ENCODE assay signal across 21 cellular contexts in genomic region chr12:116264525-116265070, GRCh38. TPM values are rescaled to one million over a fixed set of nuclear protein-coding genes. Genes with fewer than 3 reads are reported as not detected.
A peak's percentile ranks its signal among the peaks of the same experiment; 100 is the strongest.
DNase-seq lines count a peak whose midpoint lies in the region; ATAC-seq, FAIRE-seq and TF ChIP-seq lines count a peak whose summit lies in the region.
"Had no signal": no experiment of that assay in that cellular context is flagged by ENCODE, and none has a peak within 500 bp of the region (broad histone marks: within the 10 kb centered on the region; RNA-seq: fewer than 3 reads in every experiment).

No MANE protein-coding gene starts in this region.

- no peaks in the 10 kb centered on the region for H3K9me3 ChIP-seq in A549
- no peaks in the 10 kb centered on the region for H3K9me3 ChIP-seq in CD8-positive, alpha-beta T cell (ENCODE audit: low read length)
- no peaks in the 10 kb centered on the region for H3K9me3 ChIP-seq in mucosa of descending colon
- H3K9me3 ChIP-seq: MG63, vagina had no signal

- peaks cover 45% of the 10 kb centered on the region for H3K4me1 Mint-ChIP-seq in CD8-positive, alpha-beta T cell (ENCODE audit: low read depth)
- peaks cover 35% of the 10 kb centered on the region for H3K4me1 Mint-ChIP-seq in activated naive CD8-positive, alpha-beta T cell treated with anti-CD3 and anti-CD28 coated beads, Interleukin-2, amount 50 U/mL, for 24 hours

- CTCF ChIA-PET in A549 (lab: Yijun Ruan, JAX), result interaction anchor here (0.7 to 1.1 kb wide), 2 partner anchors 29 to 85 kb away, joined by 3 to 4 read pairs; no protein-coding TSS in a partner anchor
- CTCF ChIA-PET in CD8-positive, alpha-beta T cell (lab: Charles Lee), result interaction anchor here (1.0 kb wide), 1 partner anchor 12 kb away, joined by 4 read pairs; no protein-coding TSS in a partner anchor

- H3K4me3 ChIP-seq in A549 (no peak overlapping the region), mesendoderm (ENCODE audit: low read length) (no peak overlapping the region), mucosa of descending colon (no peak overlapping the region)
- H3K4me3 ChIP-seq in CD8-positive, alpha-beta T cell (ENCODE audit: low read depth, low read length), result no peak overlapping the region
- H3K4me3 ChIP-seq: MG63, vagina had no signal

- H3K27ac Mint-ChIP-seq in CD8-positive, alpha-beta T cell, result peak overlapping the region; percentile 78
- H3K27ac Mint-ChIP-seq in activated naive CD8-positive, alpha-beta T cell treated with anti-CD3 and anti-CD28 coated beads, Interleukin-2, amount 50 U/mL, for 24 hours, result peak overlapping the region; percentile 4
- H3K27ac Mint-ChIP-seq: T-helper 1 cell treated with Interleukin-12 subunit alpha and Interleukin-12 subunit beta and Interleukin-4 antibody, amounts not matched to agents 30 μg/mL and 1 μg/mL, for 36 hours had no signal

- DNase-seq in A549 (ENCODE audit: low read depth in 1 of 2, low spot score in 1 of 2), result no peak
- no peak for DNase-seq in CD8-positive, alpha-beta T cell
- no peak for DNase-seq in activated naive CD8-positive, alpha-beta T cell treated with anti-CD3 and anti-CD28 coated beads, Interleukin-2, amount 50 U/mL, for 24 hours
- DNase-seq in mesendoderm, result peak; percentile 60
- no peak for DNase-seq in NCI-H1092 treated with DMSO at 0.1 percent for 48 hours (lab: John Stamatoyannopoulos, UW)
- DNase-seq in superior temporal gyrus (ENCODE audit: extremely low spot score), result no peak
- DNase-seq in mucosa of descending colon, result no peak
- DNase-seq: left cardiac atrium; MG63; midbrain; NCI-H748 treated with DMSO at 0.1 percent for 48 hours; retina; SIG-M5; stimulated activated CD8-positive, alpha-beta memory T cell treated with anti-CD3 and anti-CD28 coated beads, Interleukin-4, amount 100 ng/mL, for 48 hours had no signal

- H3K27me3 ChIP-seq in CD8-positive, alpha-beta T cell (ENCODE audit: insufficient read depth, low read length), result no peaks in the 10 kb centered on the region
- H3K27me3 ChIP-seq in mesendoderm (ENCODE audit: insufficient read depth, low read length, poor library complexity), result no peaks in the 10 kb centered on the region
- H3K27me3 ChIP-seq: MG63, vagina had no signal

- no peak overlapping the region for H4K5ac ChIP-seq in mesendoderm (ENCODE audit: low read length)

- H3K27me3 Mint-ChIP-seq in CD8-positive, alpha-beta T cell (ENCODE audit: low read depth), result no peaks in the 10 kb centered on the region
- H3K27me3 Mint-ChIP-seq in activated naive CD8-positive, alpha-beta T cell treated with anti-CD3 and anti-CD28 coated beads, Interleukin-2, amount 50 U/mL, for 24 hours, result no peaks in the 10 kb centered on the region

- no peaks in the 10 kb centered on the region for H3K36me3 Mint-ChIP-seq in CD8-positive, alpha-beta T cell
- no peaks in the 10 kb centered on the region for H3K36me3 Mint-ChIP-seq in activated naive CD8-positive, alpha-beta T cell treated with anti-CD3 and anti-CD28 coated beads, Interleukin-2, amount 50 U/mL, for 24 hours (ENCODE audit: low read depth)

- H3K18ac ChIP-seq in mesendoderm (ENCODE audit: low read length), result no peak overlapping the region

- peak overlapping the region; percentile 73 for H3K4me2 ChIP-seq in A549
- H3K4me2 ChIP-seq in mesendoderm (ENCODE audit: low read length), result no peak overlapping the region

- H2BK5ac ChIP-seq in mesendoderm (ENCODE audit: low read length), result no peak overlapping the region

- no peak for TF ChIP-seq RAD21 in A549 (conservative IDR thresholded peaks at IDR 0.05 in 1 of 2, IDR thresholded peaks at IDR 0.05 in 1 of 2)

- ATAC-seq in A549 (no peak), GM18870 (IDR thresholded peaks at IDR 0.05; ENCODE audit: unreplicated experiment) (no peak), mucosa of descending colon (no peak)
- ATAC-seq in CD8-positive, alpha-beta T cell, result no peak
- no peak for ATAC-seq in activated naive CD8-positive, alpha-beta T cell treated with anti-CD3 and anti-CD28 coated beads, Interleukin-2, amount 50 U/mL, for 24 hours
- ATAC-seq: left cardiac atrium had no signal

- WGBS in A549 (ENCODE audit: missing lambda C conversion rate), result 89% methylated on average over 2 of the region's 2 CpGs
- WGBS in mesendoderm (ENCODE audit: extremely low coverage, insufficient coverage, low lambda C conversion rate), result no CpG with 5 or more reads among the region's 2 CpGs

- peaks cover 79% of the 10 kb centered on the region for H3K79me2 ChIP-seq in mesendoderm (ENCODE audit: control insufficient read depth, insufficient read depth, low read length)

- no peak overlapping the region for H2AK5ac ChIP-seq in mesendoderm (ENCODE audit: low read length)

- H3K4me1 ChIP-seq in A549 (peaks cover 100% of the 10 kb centered on the region), mesendoderm (ENCODE audit: control insufficient read depth, low read depth, low read length) (peaks cover 13% of the 10 kb centered on the region), mucosa of descending colon (ENCODE audit: low read depth) (peaks cover 17% of the 10 kb centered on the region)
- peaks cover 71% of the 10 kb centered on the region for H3K4me1 ChIP-seq in CD8-positive, alpha-beta T cell (ENCODE audit: insufficient read depth, low read length)

- FAIRE-seq in A549 (lab: Jason Lieb, UNC), result no peak
- FAIRE-seq: bronchial epithelial cell, frontal cortex had no signal

- peak overlapping the region; percentile 2 for H3K4me3 Mint-ChIP-seq in CD8-positive, alpha-beta T cell
- no peak overlapping the region for H3K4me3 Mint-ChIP-seq in activated naive CD8-positive, alpha-beta T cell treated with anti-CD3 and anti-CD28 coated beads, Interleukin-2, amount 50 U/mL, for 24 hours
- H3K4me3 Mint-ChIP-seq: activated T-helper 1 cell treated with anti-CD3 and anti-CD28 coated beads, Interleukin-12 subunit alpha, Interleukin-12 subunit beta, Interleukin-2, Interleukin-4 antibody, amounts not matched to agents 30 ng/mL and 10 ng/mL and 1 ng/mL, durations not matched to agents 14 hours and 24 hours and 36 hours; T-helper 1 cell treated with Interleukin-12 subunit alpha and Interleukin-12 subunit beta and Interleukin-4 antibody, amounts not matched to agents 30 μg/mL and 1 μg/mL, for 36 hours had no signal

- no peak for TF ChIP-seq EP300 in A549 (IDR thresholded peaks at IDR 0.05)

- no peak overlapping the region for H2BK15ac ChIP-seq in mesendoderm (replicated peaks; ENCODE audit: low read depth)

- peaks cover 5% of the 10 kb centered on the region for H3K79me1 ChIP-seq in mesendoderm (ENCODE audit: low read length)

- H3K36me3 ChIP-seq in CD8-positive, alpha-beta T cell (ENCODE audit: insufficient read depth, low read length), result no peaks in the 10 kb centered on the region
- H3K36me3 ChIP-seq in mesendoderm (ENCODE audit: control insufficient read depth, insufficient read depth, low read length) (no peaks in the 10 kb centered on the region), mucosa of descending colon (ENCODE audit: low read depth) (no peaks in the 10 kb centered on the region)
- H3K36me3 ChIP-seq: MG63, vagina had no signal

- TF ChIP-seq POLR2A in A549 (IDR thresholded peaks at IDR 0.05; ENCODE audit: low read length), result no peak

- no peak for TF ChIP-seq CTCF in A549 (IDR thresholded peaks at IDR 0.05)
- no peak for TF ChIP-seq CTCF in CD8-positive, alpha-beta T cell (IDR thresholded peaks at IDR 0.05)
- no peak for TF ChIP-seq CTCF in mucosa of descending colon (IDR thresholded peaks at IDR 0.05)

- no peak overlapping the region for H3K9ac ChIP-seq in mesendoderm (ENCODE audit: low read length)

- H3K56ac ChIP-seq in mesendoderm (ENCODE audit: low read length), result no peak overlapping the region

- H4K8ac ChIP-seq in mesendoderm (ENCODE audit: low read depth, low read length), result no peak overlapping the region

- H3K9me3 Mint-ChIP-seq in CD8-positive, alpha-beta T cell, result no peaks in the 10 kb centered on the region
- no peaks in the 10 kb centered on the region for H3K9me3 Mint-ChIP-seq in activated naive CD8-positive, alpha-beta T cell treated with anti-CD3 and anti-CD28 coated beads, Interleukin-2, amount 50 U/mL, for 24 hours
- H3K9me3 Mint-ChIP-seq: activated T-helper 1 cell treated with anti-CD3 and anti-CD28 coated beads, Interleukin-12 subunit alpha, Interleukin-12 subunit beta, Interleukin-2, Interleukin-4 antibody, amounts not matched to agents 30 ng/mL and 10 ng/mL and 1 ng/mL, durations not matched to agents 14 hours and 24 hours and 36 hours; T-helper 1 cell treated with Interleukin-12 subunit alpha and Interleukin-12 subunit beta and Interleukin-4 antibody, amounts not matched to agents 30 μg/mL and 1 μg/mL, for 36 hours had no signal

- intact Hi-C loops in CD8-positive, alpha-beta T cell (cut with DNase I, micrococcal nuclease), result no loop called here
- intact Hi-C loops in mucosa of descending colon (cut with DNase I, micrococcal nuclease), result no loop called here

- POLR2A ChIA-PET in A549 (lab: Yijun Ruan, JAX), result no interaction called here
- POLR2A ChIA-PET in CD8-positive, alpha-beta T cell (lab: Charles Lee), result interaction anchor here (0.8 kb wide), 1 partner anchor 12 kb away, joined by 3 read pairs; no protein-coding TSS in a partner anchor

- no peak overlapping the region for H2BK120ac ChIP-seq in mesendoderm (ENCODE audit: low read depth, low read length)

- no peak overlapping the region for H3K4ac ChIP-seq in mesendoderm (ENCODE audit: low read depth, low read length)

- no peak overlapping the region for H3K23ac ChIP-seq in mesendoderm (ENCODE audit: low read length)

- H3K27ac ChIP-seq in A549 (peak overlapping the region in 1 of 2 experiments; percentile 25; a peak in 1 of 6 replicates), mesendoderm (ENCODE audit: low read depth, low read length) (no peak overlapping the region)
- H3K27ac ChIP-seq in CD8-positive, alpha-beta T cell (ENCODE audit: low read depth, low read length), result no peak overlapping the region
- H3K27ac ChIP-seq: vagina, VCaP had no signal

TF ChIP-seq in A549, 52 proteins besides CTCF, POLR2A, EP300 and RAD21 (continues in another document):
- TF ChIP-seq KDM1A (IDR thresholded peaks at IDR 0.05; ENCODE audit: low read depth) (no peak), RARB (CRISPR knock-in tag; IDR thresholded peaks at IDR 0.05) (no peak), MAZ (IDR thresholded peaks at IDR 0.05; ENCODE audit: borderline replicate concordance, low read depth, low read length) (no peak), HEYL (CRISPR knock-in tag; IDR thresholded peaks at IDR 0.05) (no peak), BHLHE40 (IDR thresholded peaks at IDR 0.05; ENCODE audit: low read depth, low read length) (no peak), RNF2 (IDR thresholded peaks at IDR 0.05; ENCODE audit: borderline replicate concordance, low read depth) (no peak), EHMT2 (IDR thresholded peaks at IDR 0.05; ENCODE audit: low read depth) (no peak)

RNA-seq across cellular contexts. Expression of gene MED13L, which starts 12.9 kb away (rescaled TPM):
- polyA plus RNA-seq in A549 (2011; rRNA removed), result 126 and 134 TPM in 2 replicates
- polyA plus RNA-seq in A549 (2012; cell fraction: cytosol; rRNA removed), result 21.5 and 29.3 TPM in 2 replicates
- polyA plus RNA-seq in A549 (2012; cell fraction: nucleus; rRNA removed), result 22.3 and 36.4 TPM in 2 replicates
- 23.2 to 27.7 TPM (median 25.9 TPM) in 3 replicates for polyA plus RNA-seq in A549 (2017; fragmentation: RNase III; extraction: RNeasy Plus Mini Kit Qiagen cat#74134 plus additional on column Dnase treatment)
- 321 and 335 TPM in 2 replicates for polyA minus RNA-seq in A549 (2011; rRNA and poly(A)+ RNA removed)
- total RNA-seq in CD8-positive, alpha-beta T cell, result 100 to 1,000 TPM; 157 to 159 TPM
- polyA plus RNA-seq in mesendoderm (2013, experiment 1 of 2), result 25.0 TPM
- polyA plus RNA-seq in mesendoderm (2013, experiment 2 of 2), result 25.0 TPM
- 100 to 1,000 TPM in 2 of 3 donors, 10 to 100 TPM in 1; 96.9 to 165 (median 135) TPM for total RNA-seq in mucosa of descending colon
